In genomic region chr3:10457560-10457959, GRCh38 we compare ENCODE assay signal across 21 cellular contexts. TPM values are rescaled to one million over a fixed set of nuclear protein-coding genes. Genes with fewer than 3 reads are reported as not detected.
"Had no signal": no experiment of that assay in that cellular context is flagged by ENCODE, and none has a peak within 500 bp of the region (broad histone marks: within the 10 kb centered on the region; RNA-seq: fewer than 3 reads in every experiment).

No MANE protein-coding gene starts in this region.

- H3K9me3 Mint-ChIP-seq: activated CD8-positive, alpha-beta T cell treated with anti-CD3 and anti-CD28 coated beads for 36 hours; activated naive CD4-positive, alpha-beta T cell treated with anti-CD3 and anti-CD28 coated beads, Interleukin-2, amount 50 U/mL, for 24 hours; endodermal cell; neural crest cell; stimulated activated naive CD8-positive, alpha-beta T cell treated with anti-CD3 and anti-CD28 coated beads, Interleukin-15, amount 100 ng/mL, for 72 hours; WTC11 had no signal

- H3K4me3 ChIP-seq: adrenal gland, cardiac muscle cell, heart left ventricle, lower lobe of right lung, testis, upper lobe of right lung had no signal

- H3K4me1 Mint-ChIP-seq: activated naive CD4-positive, alpha-beta T cell treated with anti-CD3 and anti-CD28 coated beads, Interleukin-2, amount 50 U/mL, for 24 hours; endodermal cell; neural crest cell; stimulated activated naive CD8-positive, alpha-beta T cell treated with anti-CD3 and anti-CD28 coated beads, Interleukin-15, amount 100 ng/mL, for 72 hours had no signal

- DNase-seq: activated CD4-positive, alpha-beta T cell treated with anti-CD3 and anti-CD28 coated beads for 4 hours; activated CD8-positive, alpha-beta T cell treated with anti-CD3 and anti-CD28 coated beads for 36 hours; activated effector memory CD4-positive, alpha-beta T cell treated with anti-CD3 and anti-CD28 coated beads, Interleukin-2, amount 50 U/mL, for 16 hours; activated T-cell treated with anti-CD3 and anti-CD28 coated beads, Interleukin-2, amount 50 U/mL, for 48 hours; adrenal gland; endodermal cell; heart left ventricle; lower lobe of right lung; midbrain; stimulated activated naive CD8-positive, alpha-beta T cell treated with anti-CD3 and anti-CD28 coated beads, Interleukin-15, amount 100 ng/mL, for 72 hours; testis; upper lobe of right lung had no signal

- ATAC-seq: activated CD8-positive, alpha-beta T cell treated with anti-CD3 and anti-CD28 coated beads for 36 hours; heart left ventricle; lower lobe of right lung; sciatic nerve; stimulated activated naive CD8-positive, alpha-beta T cell treated with anti-CD3 and anti-CD28 coated beads, Interleukin-15, amount 100 ng/mL, for 72 hours; upper lobe of right lung; WTC11 had no signal

- H3K4me1 ChIP-seq: adrenal gland, heart left ventricle, lower lobe of right lung, testis, upper lobe of right lung had no signal

- H3K27ac ChIP-seq: adrenal gland, cardiac muscle cell, heart left ventricle, lower lobe of right lung, testis, upper lobe of right lung had no signal

- H3K27ac Mint-ChIP-seq: activated CD8-positive, alpha-beta T cell treated with anti-CD3 and anti-CD28 coated beads for 36 hours; activated naive CD4-positive, alpha-beta T cell treated with anti-CD3 and anti-CD28 coated beads, Interleukin-2, amount 50 U/mL, for 24 hours; endodermal cell; WTC11 had no signal

- H3K9me3 ChIP-seq: adrenal gland, heart left ventricle, lower lobe of right lung, testis, upper lobe of right lung had no signal

- FAIRE-seq: frontal cortex had no signal

- H3K36me3 ChIP-seq: adrenal gland, cardiac muscle cell, heart left ventricle, lower lobe of right lung, upper lobe of right lung had no signal

- H3K36me3 Mint-ChIP-seq: activated naive CD4-positive, alpha-beta T cell treated with anti-CD3 and anti-CD28 coated beads, Interleukin-2, amount 50 U/mL, for 24 hours; WTC11 had no signal

- H3K4me3 Mint-ChIP-seq: activated CD8-positive, alpha-beta T cell treated with anti-CD3 and anti-CD28 coated beads for 36 hours; activated naive CD4-positive, alpha-beta T cell treated with anti-CD3 and anti-CD28 coated beads, Interleukin-2, amount 50 U/mL, for 24 hours; endodermal cell; neural crest cell; stimulated activated naive CD8-positive, alpha-beta T cell treated with anti-CD3 and anti-CD28 coated beads, Interleukin-15, amount 100 ng/mL, for 72 hours; WTC11 had no signal

- H3K27me3 Mint-ChIP-seq: activated naive CD4-positive, alpha-beta T cell treated with anti-CD3 and anti-CD28 coated beads, Interleukin-2, amount 50 U/mL, for 24 hours had no signal

- H3K27me3 ChIP-seq: adrenal gland, testis had no signal

RNA-seq across cellular contexts. Expression of gene ATP2B2, which starts 47.8 kb away (rescaled TPM):
- total RNA-seq: activated CD8-positive, alpha-beta T cell treated with anti-CD3 and anti-CD28 coated beads for 36 hours; dermis microvascular lymphatic vessel endothelial cell; epithelial cell of proximal tubule; pulmonary artery endothelial cell had no signal
